ENCODE assay signal across 29 cellular contexts in the genomic region with DNA sequence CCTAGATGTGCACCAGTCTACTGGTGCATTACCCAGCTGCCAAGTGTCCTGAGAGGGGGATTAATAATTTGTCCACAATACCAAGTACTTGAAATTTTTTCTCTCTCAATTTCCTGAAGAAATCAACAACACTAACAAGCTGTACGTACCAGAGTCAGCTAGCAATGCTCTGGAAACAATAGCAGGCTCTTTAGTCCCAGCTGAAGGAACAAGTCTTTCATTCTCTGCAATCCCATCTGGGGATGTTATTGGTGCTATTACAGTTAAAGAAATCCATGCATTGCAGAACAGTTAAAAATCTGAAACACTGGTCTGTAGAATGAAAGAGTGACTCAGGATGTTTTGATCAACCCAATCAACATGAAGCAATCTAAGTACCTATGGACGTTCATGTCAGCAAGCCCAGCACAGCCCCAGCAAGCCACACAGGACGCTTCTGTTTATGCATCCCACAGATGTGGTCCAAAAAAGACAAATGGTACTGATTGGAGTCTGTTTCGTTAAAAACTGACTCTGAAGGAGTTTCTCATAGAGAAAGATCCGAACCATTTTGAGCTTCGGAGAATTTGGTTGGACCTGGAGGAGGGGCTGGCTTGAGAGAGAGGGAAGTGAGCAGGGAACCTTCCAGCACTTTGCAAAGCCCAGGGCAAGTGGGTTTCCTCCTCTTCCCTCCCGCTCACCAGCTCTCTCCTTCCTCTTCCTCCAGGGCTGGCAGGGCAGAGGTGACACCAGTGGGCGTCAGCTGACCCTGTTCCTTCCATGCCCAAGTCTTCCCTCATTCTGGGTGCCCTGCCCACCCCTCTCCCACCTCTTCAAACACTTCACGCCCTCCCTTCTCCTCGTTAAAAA. TPM values are rescaled to one million over a fixed set of nuclear protein-coding genes. Genes with fewer than 3 reads are reported as not detected.
DNase-seq lines count a peak whose midpoint lies in the region; ATAC-seq and TF ChIP-seq lines count a peak whose summit lies in the region.
"Had no signal": no experiment of that assay in that cellular context is flagged by ENCODE, and none has a peak within 500 bp of the region (broad histone marks: within the 10 kb centered on the region; RNA-seq: fewer than 3 reads in every experiment).

No MANE protein-coding gene starts in this region.

- no peak for ATAC-seq in gastroesophageal sphincter
- ATAC-seq: A549 had no signal

- 79 to 82% methylated on average over 8 to 10 of the region's 10 CpGs for WGBS in gastroesophageal sphincter (ENCODE audit: low coverage in 1 of 2), 2 donors

- peak; percentile 20 for DNase-seq in foreskin melanocyte
- peak; percentile 78 for DNase-seq in medulla oblongata (ENCODE audit: extremely low spot score)
- DNase-seq in substantia nigra (lab: John Stamatoyannopoulos, UW): peak in 7 of 49 donors; percentile 20 to 65 (median 44)
- no peak for DNase-seq in effector CD4-positive, alpha-beta T cell
- DNase-seq in NCI-H1092 (lab: John Stamatoyannopoulos, UW): no peak
- DNase-seq in stimulated activated CD8-positive, alpha-beta memory T cell treated with anti-CD3 and anti-CD28 coated beads, Interleukin-4, amount 100 ng/mL, for 48 hours: no peak
- DNase-seq: AML-193; CD4-positive, alpha-beta memory T cell; COR-L47; DMS53; GOT3; IMR-90; KG1; MG63; NCI-H2029; NCI-H446 treated with DMSO at 0.1 percent for 48 hours; NCI-H526; NCI-H82; NK-92 treated with Interleukin-12 subunit alpha and Interleukin-12 subunit beta, amount 100 ng/mL, for 24 hours; PC-9; RPMI8226; SHP77 had no signal

- H3K4me3 ChIP-seq in gastroesophageal sphincter: no peak overlapping the region
- H3K4me3 ChIP-seq: A549, HAP-1, MG63, PC-9 had no signal

- H3K27ac ChIP-seq in angular gyrus (ENCODE audit: low read depth, low read length) (peak overlapping the region; percentile 94), substantia nigra (ENCODE audit: low read depth, low read length, poor library complexity, severe bottlenecking) (peak overlapping the region; percentile 99), gastroesophageal sphincter (no peak overlapping the region)
- H3K27ac ChIP-seq: A549, PC-9 had no signal

- TF ChIP-seq EP300 in gastroesophageal sphincter (IDR thresholded peaks at IDR 0.05): no peak

- no peak for TF ChIP-seq CTCF in gastroesophageal sphincter (IDR thresholded peaks at IDR 0.05)

- no peaks in the 10 kb centered on the region for H3K36me3 ChIP-seq in gastroesophageal sphincter
- H3K36me3 ChIP-seq: HAP-1, MG63 had no signal

- H3K9me3 ChIP-seq in gastroesophageal sphincter: no peaks in the 10 kb centered on the region
- H3K9me3 ChIP-seq: A549, MG63 had no signal

- H3K4me1 ChIP-seq in gastroesophageal sphincter: no peaks in the 10 kb centered on the region
- H3K4me1 ChIP-seq: A549, HAP-1 had no signal

- H3K27me3 ChIP-seq in gastroesophageal sphincter: peaks cover 47% of the 10 kb centered on the region

- TF ChIP-seq POLR2A in gastroesophageal sphincter (IDR thresholded peaks at IDR 0.05): no peak

RNA-seq across cellular contexts. Expression of a gene that starts 11.9 kb away (rescaled TPM):
- not detected for total RNA-seq in gastroesophageal sphincter
- total RNA-seq: CD4-positive, alpha-beta memory T cell; Daoy; G401; IMR-90; PC-9; SK-MEL-5 had no signal

RNA-seq across cellular contexts. Expression of a gene that starts 46.1 kb away (rescaled TPM):
- 10 to 100 TPM; 21.4 to 32.2 (median 26.1) TPM for total RNA-seq in gastroesophageal sphincter

Comparison
In these comparisons a context has a peak if more than half of its experiments do, and no peak if none do; other contexts are left out.
1. H3K27ac ChIP-seq: peak in angular gyrus (single experiment) and substantia nigra (single experiment); none in gastroesophageal sphincter (0 of 4).
2. DNase-seq: peak in foreskin melanocyte (single experiment) and medulla oblongata (single experiment); none in effector CD4-positive, alpha-beta T cell (single experiment), NCI-H1092 (single experiment) and stimulated activated CD8-positive, alpha-beta memory T cell treated with anti-CD3 and anti-CD28 coated beads, Interleukin-4, amount 100 ng/mL, for 48 hours (single experiment).